ENCODE assay signal across 1 cellular context in the genomic region with DNA sequence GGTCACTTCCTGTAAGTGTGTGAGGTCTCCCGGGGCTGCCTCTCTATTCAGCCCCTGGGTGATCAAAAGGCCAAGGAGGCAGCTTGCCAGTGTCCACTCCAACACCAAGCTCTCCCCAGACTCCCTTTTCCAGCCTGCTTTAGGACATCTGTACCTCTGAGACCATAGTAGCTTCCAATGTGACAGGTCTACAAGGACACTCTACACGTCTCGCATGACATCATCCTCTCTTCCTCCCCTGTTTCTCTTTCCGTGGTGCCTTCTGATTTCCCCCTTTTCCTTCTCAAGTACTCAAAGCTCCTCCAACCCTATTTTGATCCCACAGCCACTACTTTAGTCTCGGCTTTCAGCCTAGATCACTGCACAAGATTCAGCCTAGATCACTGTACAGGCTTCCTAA.
TF ChIP-seq lines count a peak whose summit lies in the region.

No MANE protein-coding gene starts in this region.

TF ChIP-seq in K562, 482 proteins besides CTCF, POLR2A, EP300 and RAD21 (continued from another document):
- TF ChIP-seq GMEB1 (CRISPR knock-in tag; IDR thresholded peaks at IDR 0.05) (no peak), ARID1B (IDR thresholded peaks at IDR 0.05) (no peak), ZNF707 (CRISPR knock-in tag; conservative IDR thresholded peaks at IDR 0.05) (no peak), DPF2 (IDR thresholded peaks at IDR 0.05) (no peak), RFX1 (IDR thresholded peaks at IDR 0.05) (no peak), HSF4 (CRISPR knock-in tag; IDR thresholded peaks at IDR 0.05; ENCODE audit: borderline replicate concordance) (no peak), NR2F6 (CRISPR knock-in tag; IDR thresholded peaks at IDR 0.05) (no peak)
- TF ChIP-seq, protein P1, sequence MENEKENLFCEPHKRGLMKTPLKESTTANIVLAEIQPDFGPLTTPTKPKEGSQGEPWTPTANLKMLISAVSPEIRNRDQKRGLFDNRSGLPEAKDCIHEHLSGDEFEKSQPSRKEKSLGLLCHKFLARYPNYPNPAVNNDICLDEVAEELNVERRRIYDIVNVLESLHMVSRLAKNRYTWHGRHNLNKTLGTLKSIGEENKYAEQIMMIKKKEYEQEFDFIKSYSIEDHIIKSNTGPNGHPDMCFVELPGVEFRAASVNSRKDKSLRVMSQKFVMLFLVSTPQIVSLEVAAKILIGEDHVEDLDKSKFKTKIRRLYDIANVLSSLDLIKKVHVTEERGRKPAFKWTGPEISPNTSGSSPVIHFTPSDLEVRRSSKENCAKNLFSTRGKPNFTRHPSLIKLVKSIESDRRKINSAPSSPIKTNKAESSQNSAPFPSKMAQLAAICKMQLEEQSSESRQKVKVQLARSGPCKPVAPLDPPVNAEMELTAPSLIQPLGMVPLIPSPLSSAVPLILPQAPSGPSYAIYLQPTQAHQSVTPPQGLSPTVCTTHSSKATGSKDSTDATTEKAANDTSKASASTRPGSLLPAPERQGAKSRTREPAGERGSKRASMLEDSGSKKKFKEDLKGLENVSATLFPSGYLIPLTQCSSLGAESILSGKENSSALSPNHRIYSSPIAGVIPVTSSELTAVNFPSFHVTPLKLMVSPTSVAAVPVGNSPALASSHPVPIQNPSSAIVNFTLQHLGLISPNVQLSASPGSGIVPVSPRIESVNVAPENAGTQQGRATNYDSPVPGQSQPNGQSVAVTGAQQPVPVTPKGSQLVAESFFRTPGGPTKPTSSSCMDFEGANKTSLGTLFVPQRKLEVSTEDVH (IDR thresholded peaks at IDR 0.05; ENCODE audit: low read depth, partially characterized antibody): no peak
